Comparison of ENCODE assay signal across 1 cellular context in the genomic region with DNA sequence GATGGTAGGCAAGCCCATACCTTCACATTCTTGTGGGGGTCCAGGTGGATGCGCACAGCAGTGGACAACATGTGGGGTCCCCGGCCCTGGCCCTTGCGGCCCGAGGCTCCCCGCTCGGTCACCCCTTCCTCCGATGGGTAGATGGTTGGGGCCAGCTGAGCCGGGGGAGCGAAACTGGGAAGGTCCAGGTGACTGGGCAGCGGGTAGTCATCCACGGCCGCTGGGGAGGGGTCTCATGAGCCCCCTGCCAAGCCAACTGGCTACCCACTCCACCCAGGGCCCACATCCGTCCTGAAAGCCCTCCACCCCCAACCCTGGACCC.
TF ChIP-seq lines count a peak whose summit lies in the region.

No MANE protein-coding gene starts in this region.

TF ChIP-seq in endothelial cell of umbilical vein, 7 proteins besides CTCF, POLR2A, EP300 and RAD21 (continued from another document):
- no peak for TF ChIP-seq JUN (IDR thresholded peaks at IDR 0.05; ENCODE audit: borderline replicate concordance, insufficient read depth, insufficient read length, low read depth)
- TF ChIP-seq FOS (IDR thresholded peaks at IDR 0.05; ENCODE audit: borderline replicate concordance, insufficient read depth, low read length) = no peak
